In genomic region chr14:53055003-53055402, GRCh38 we compare ENCODE assay signal across 8 cellular contexts.
DNase-seq lines count a peak whose midpoint lies in the region; ATAC-seq and TF ChIP-seq lines count a peak whose summit lies in the region.

No MANE protein-coding gene starts in this region.

- in situ Hi-C loops in astrocyte of the spinal cord (cut with HindIII; ENCODE audit: low sequenced_read_pairs), result no loop called here

- TF ChIP-seq POLR2A in stomach (IDR thresholded peaks at IDR 0.05), result no peak

- no peak overlapping the region for H3K4me3 ChIP-seq in astrocyte of the spinal cord (ENCODE audit: low read depth, low read length)
- H3K4me3 ChIP-seq in stomach, result no peak overlapping the region

- TF ChIP-seq EP300 in stomach (IDR thresholded peaks at IDR 0.05), result no peak

- DNase-seq in NOMO-1 treated with DMSO at 0.1 percent for 48 hours (lab: John Stamatoyannopoulos, UW; ENCODE audit: unreplicated experiment), result peak; percentile 22
- no peak for DNase-seq in NOMO-1 treated with dmso at 0.1 percent for 144 hours (lab: John Stamatoyannopoulos, UW; ENCODE audit: unreplicated experiment)
- peak; percentile 67 for DNase-seq in NCI-H2227 treated with DMSO at 0.1 percent for 48 hours (lab: John Stamatoyannopoulos, UW)
- DNase-seq in astrocyte of the spinal cord (ENCODE audit: low read depth, low spot score), result peak; percentile 75
- peak; percentile 25 for DNase-seq in iPS DF 4.7 (ENCODE audit: extremely low read depth, low spot score)
- no peak for DNase-seq in stomach
- no peak for DNase-seq in activated gamma-delta T cell treated with Interleukin-2 at 50 U/mL for 16 hours

- no peak overlapping the region for H3K27ac ChIP-seq in stomach

- H3K9me3 ChIP-seq in stomach, result no peaks in the 10 kb centered on the region

- H3K36me3 ChIP-seq in stomach, result peaks cover 0 to 16% (median 9%) of the 10 kb centered on the region in 4 donors

- TF ChIP-seq CTCF in astrocyte of the spinal cord (IDR thresholded peaks at IDR 0.05; ENCODE audit: low read depth, low read length) (peak; percentile 64), stomach (IDR thresholded peaks at IDR 0.05) (peak in 5 of 7 experiments; percentile 46 to 65 (median 57))

- no peaks in the 10 kb centered on the region for H3K4me1 ChIP-seq in stomach

- intact Hi-C loops in stomach (cut with DNase I; ENCODE audit: low total_unique reads), result no loop called here

- no peaks in the 10 kb centered on the region for H3K27me3 ChIP-seq in stomach

- WGBS in stomach, 5 donors, result 0 to 5% (median 0%) methylated on average over 1 of the region's 1 CpG

- ATAC-seq in HG02852 (IDR thresholded peaks at IDR 0.05; ENCODE audit: unreplicated experiment), result peak; percentile 51

Comparison
In these comparisons a context has a peak if more than half of its experiments do, and no peak if none do; other contexts are left out.
1. DNase-seq: peak in NOMO-1 treated with DMSO at 0.1 percent for 48 hours (single experiment), NCI-H2227 treated with DMSO at 0.1 percent for 48 hours (single experiment), astrocyte of the spinal cord (single experiment) and iPS DF 4.7 (single experiment); none in NOMO-1 treated with dmso at 0.1 percent for 144 hours (single experiment), stomach (single experiment) and activated gamma-delta T cell treated with Interleukin-2 at 50 U/mL for 16 hours (single experiment).